1 cellular context compared by ENCODE assay signal in the genomic region with DNA sequence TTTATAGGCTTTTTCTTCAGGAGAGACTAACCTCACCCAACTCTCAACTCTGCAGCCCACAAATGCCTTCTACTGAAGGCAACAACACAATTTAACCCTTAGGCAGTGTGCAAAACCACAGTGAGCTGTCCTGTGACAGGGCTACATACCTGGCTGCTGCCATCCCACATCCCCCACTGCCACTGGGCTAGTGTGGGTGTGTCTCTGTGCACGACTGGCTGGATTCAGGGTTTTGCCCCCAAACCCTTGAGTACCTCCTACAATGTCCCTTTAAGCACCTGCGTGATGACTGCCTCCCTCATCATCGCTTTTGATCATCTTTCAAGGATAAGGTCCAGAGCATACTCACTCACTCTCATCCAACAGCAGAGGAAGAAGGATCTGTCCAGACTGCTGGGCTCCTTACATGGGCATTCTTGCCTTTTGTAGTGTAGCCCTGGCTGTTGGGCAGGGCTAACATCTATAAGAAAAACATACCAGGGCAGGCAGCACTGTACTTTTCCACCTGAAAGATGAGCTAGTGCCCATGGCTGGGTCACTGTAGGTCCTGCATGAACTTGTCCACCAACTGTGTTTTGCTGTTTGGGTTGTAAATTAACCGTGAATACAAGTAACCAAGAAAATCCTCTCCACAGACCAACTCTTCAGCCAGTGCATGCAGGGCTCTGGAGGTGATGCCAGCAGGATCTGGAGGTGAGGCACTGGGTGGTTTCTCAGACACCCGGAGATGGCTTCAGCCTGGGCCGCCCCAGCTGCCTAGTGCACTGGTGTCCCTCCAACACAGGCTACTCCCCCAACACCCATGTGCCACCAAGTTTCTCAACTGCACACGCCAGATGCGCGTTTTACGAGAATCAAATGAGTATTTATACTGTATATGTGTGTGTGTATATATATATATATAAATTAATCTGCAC.
TF ChIP-seq lines count a peak whose summit lies in the region.

No MANE protein-coding gene starts in this region.

TF ChIP-seq in SK-N-SH, 30 proteins besides CTCF, POLR2A, EP300 and RAD21 (continued from another document):
- TF ChIP-seq, protein P1, sequence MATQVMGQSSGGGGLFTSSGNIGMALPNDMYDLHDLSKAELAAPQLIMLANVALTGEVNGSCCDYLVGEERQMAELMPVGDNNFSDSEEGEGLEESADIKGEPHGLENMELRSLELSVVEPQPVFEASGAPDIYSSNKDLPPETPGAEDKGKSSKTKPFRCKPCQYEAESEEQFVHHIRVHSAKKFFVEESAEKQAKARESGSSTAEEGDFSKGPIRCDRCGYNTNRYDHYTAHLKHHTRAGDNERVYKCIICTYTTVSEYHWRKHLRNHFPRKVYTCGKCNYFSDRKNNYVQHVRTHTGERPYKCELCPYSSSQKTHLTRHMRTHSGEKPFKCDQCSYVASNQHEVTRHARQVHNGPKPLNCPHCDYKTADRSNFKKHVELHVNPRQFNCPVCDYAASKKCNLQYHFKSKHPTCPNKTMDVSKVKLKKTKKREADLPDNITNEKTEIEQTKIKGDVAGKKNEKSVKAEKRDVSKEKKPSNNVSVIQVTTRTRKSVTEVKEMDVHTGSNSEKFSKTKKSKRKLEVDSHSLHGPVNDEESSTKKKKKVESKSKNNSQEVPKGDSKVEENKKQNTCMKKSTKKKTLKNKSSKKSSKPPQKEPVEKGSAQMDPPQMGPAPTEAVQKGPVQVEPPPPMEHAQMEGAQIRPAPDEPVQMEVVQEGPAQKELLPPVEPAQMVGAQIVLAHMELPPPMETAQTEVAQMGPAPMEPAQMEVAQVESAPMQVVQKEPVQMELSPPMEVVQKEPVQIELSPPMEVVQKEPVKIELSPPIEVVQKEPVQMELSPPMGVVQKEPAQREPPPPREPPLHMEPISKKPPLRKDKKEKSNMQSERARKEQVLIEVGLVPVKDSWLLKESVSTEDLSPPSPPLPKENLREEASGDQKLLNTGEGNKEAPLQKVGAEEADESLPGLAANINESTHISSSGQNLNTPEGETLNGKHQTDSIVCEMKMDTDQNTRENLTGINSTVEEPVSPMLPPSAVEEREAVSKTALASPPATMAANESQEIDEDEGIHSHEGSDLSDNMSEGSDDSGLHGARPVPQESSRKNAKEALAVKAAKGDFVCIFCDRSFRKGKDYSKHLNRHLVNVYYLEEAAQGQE (IDR thresholded peaks at IDR 0.05; ENCODE audit: low read depth, low read length), result no peak
- TF ChIP-seq, protein P2, sequence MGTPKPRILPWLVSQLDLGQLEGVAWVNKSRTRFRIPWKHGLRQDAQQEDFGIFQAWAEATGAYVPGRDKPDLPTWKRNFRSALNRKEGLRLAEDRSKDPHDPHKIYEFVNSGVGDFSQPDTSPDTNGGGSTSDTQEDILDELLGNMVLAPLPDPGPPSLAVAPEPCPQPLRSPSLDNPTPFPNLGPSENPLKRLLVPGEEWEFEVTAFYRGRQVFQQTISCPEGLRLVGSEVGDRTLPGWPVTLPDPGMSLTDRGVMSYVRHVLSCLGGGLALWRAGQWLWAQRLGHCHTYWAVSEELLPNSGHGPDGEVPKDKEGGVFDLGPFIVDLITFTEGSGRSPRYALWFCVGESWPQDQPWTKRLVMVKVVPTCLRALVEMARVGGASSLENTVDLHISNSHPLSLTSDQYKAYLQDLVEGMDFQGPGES (IDR thresholded peaks at IDR 0.05; ENCODE audit: low read depth, low read length), result no peak
- TF ChIP-seq, protein P3, sequence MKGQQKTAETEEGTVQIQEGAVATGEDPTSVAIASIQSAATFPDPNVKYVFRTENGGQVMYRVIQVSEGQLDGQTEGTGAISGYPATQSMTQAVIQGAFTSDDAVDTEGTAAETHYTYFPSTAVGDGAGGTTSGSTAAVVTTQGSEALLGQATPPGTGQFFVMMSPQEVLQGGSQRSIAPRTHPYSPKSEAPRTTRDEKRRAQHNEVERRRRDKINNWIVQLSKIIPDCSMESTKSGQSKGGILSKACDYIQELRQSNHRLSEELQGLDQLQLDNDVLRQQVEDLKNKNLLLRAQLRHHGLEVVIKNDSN (IDR thresholded peaks at IDR 0.05; ENCODE audit: borderline replicate concordance, low read depth), result no peak
- TF ChIP-seq RXRA (IDR thresholded peaks at IDR 0.05; ENCODE audit: borderline replicate concordance, low read depth), result no peak
- TF ChIP-seq SMC3 (IDR thresholded peaks at IDR 0.05; ENCODE audit: low read depth, low read length), result no peak
- no peak for TF ChIP-seq TAF1 (IDR thresholded peaks at IDR 0.05; ENCODE audit: borderline replicate concordance, low read depth, low read length)
- TF ChIP-seq TCF12 (IDR thresholded peaks at IDR 0.05), result no peak
- TF ChIP-seq FOSL2 (IDR thresholded peaks at IDR 0.05; ENCODE audit: borderline replicate concordance, low read depth), result no peak
- TF ChIP-seq CHD2 (IDR thresholded peaks at IDR 0.05; ENCODE audit: low read length, partially characterized antibody), result no peak
- TF ChIP-seq GATA2 (CRISPR knock-in tag; IDR thresholded peaks at IDR 0.05), result no peak
